Comparison of ENCODE assay signal across 8 cellular contexts in the genomic region with DNA sequence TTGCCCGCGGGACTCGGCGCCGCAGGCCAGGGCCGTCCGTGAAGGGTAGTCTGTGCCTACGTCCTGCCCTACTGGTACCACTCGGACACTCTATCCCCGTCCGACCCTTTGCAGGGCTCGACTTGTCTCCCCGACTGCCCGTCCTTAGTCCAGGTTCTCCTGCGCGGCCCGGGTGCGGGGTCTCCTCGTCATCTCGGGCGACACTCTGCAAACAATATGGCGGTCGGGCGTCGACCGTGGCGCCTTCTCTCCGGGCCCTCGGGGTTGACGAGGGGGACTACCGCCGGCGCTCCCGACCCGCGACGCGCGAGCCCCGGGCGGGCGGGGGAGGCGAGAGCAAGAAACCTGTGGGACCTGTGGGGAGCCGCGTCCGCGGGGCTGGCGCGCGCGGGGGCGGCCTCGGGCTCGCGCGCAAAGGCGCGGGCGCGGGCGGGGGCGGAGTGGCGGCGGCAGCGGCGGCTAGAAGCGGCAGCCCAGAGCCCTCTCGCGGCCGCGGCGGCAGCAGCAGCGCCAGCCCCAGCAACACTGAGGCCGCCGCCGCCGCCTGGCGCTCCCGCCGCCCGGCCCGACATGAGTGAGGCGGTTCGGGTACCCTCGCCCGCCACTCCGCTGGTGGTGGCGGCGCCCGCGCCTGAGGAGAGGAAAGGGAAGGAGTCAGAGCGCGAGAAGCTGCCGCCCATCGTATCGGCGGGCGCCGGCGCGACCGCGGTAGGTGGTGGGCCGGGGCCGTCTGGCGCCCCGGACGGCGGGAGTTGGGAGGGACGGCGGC. TPM values are rescaled to one million over a fixed set of nuclear protein-coding genes. Genes with fewer than 3 reads are reported as not detected.
DNase-seq lines count a peak whose midpoint lies in the region; ATAC-seq, FAIRE-seq and TF ChIP-seq lines count a peak whose summit lies in the region.

A gene with protein sequence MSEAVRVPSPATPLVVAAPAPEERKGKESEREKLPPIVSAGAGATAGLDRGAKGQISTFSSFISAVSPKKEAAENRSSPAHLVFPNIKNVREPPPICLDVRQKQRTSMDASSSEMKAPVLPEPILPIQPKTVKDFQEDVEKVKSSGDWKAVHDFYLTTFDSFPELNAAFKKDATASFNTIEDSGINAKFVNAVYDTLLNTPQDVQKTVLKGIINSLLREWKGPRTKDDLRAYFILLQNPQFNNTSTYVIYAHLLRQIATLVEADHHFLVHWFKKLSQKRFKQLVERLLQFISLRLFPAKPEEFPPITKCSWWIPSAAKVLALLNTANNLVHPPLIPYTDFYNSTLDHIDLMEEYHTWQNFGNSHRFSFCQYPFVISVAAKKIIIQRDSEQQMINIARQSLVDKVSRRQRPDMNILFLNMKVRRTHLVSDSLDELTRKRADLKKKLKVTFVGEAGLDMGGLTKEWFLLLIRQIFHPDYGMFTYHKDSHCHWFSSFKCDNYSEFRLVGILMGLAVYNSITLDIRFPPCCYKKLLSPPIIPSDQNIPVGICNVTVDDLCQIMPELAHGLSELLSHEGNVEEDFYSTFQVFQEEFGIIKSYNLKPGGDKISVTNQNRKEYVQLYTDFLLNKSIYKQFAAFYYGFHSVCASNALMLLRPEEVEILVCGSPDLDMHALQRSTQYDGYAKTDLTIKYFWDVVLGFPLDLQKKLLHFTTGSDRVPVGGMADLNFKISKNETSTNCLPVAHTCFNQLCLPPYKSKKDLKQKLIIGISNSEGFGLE (plus strand): TSS at position 476 of the 769 bp plus-strand sequence. CDS start 95 bp downstream, at position 571.

- CTCF ChIA-PET in BJ (lab: Yijun Ruan, JAX) = interaction anchor here (0.7 to 2.1 kb wide), 4 partner anchors 111 to 224 kb away, joined by 3 to 6 read pairs (median 4); no protein-coding TSS in a partner anchor
- CTCF ChIA-PET in H1 (lab: Charles Lee; ENCODE audit: partially characterized antibody) = interaction anchor here (0.8 to 1.3 kb wide), 2 partner anchors 20 to 114 kb away, joined by 3 read pairs; no protein-coding TSS in a partner anchor

- peak; percentile 93 for ATAC-seq in GM18907 (IDR thresholded peaks at IDR 0.05; ENCODE audit: unreplicated experiment)
- ATAC-seq in HG03135 (IDR thresholded peaks at IDR 0.05; ENCODE audit: unreplicated experiment) = peak; percentile 90

- peaks cover 0 to 40% of the 10 kb centered on the region in 2 experiments; a peak in 2 of 4 replicates for H3K79me2 ChIP-seq in H1 (ENCODE audit: control insufficient read depth in 1 of 2, insufficient read depth in 2 of 2, low read length in 2 of 2)

- no peaks in the 10 kb centered on the region for H3K36me3 ChIP-seq in BJ (ENCODE audit: control insufficient read depth, insufficient read depth, low read length)
- H3K36me3 ChIP-seq in H1 (ENCODE audit: control insufficient read depth in 2 of 4, insufficient read depth in 4 of 4, low read length in 3 of 4) = no peaks in the 10 kb centered on the region

- peak within 1 kb of the TSS; percentile 99 for H4K8ac ChIP-seq in H1 (ENCODE audit: extremely low read depth, insufficient read depth, low read length)

- peak within 1 kb of the TSS; percentile 83 for H3K4me3 Mint-ChIP-seq in mesothelial cell of epicardium

- H3K27me3 ChIP-seq in BJ (ENCODE audit: control insufficient read depth, insufficient read depth, low read length) (peaks cover 1% of the 10 kb centered on the region), H1 (replicated peaks in 1 of 4; ENCODE audit: control insufficient read depth in 3 of 4, extremely low read depth in 1 of 4, insufficient read depth in 3 of 4, low read length in 3 of 4) (no peaks in the 10 kb centered on the region; a peak in 1 of 7 replicates)

- H4K91ac ChIP-seq in H1 (replicated peaks; ENCODE audit: insufficient read length, low read length) = peak within 1 kb of the TSS; percentile 75

- H3K4me1 ChIP-seq in H1 (replicated peaks in 1 of 4; ENCODE audit: control insufficient read depth in 3 of 4, insufficient read depth in 4 of 4, low read length in 3 of 4) = peaks cover 0 to 4% (median 2%) of the 10 kb centered on the region in 4 experiments; a peak in 3 of 7 replicates

- H3K4me3 ChIP-seq in BJ (ENCODE audit: low read depth, low read length) (peak within 1 kb of the TSS; percentile 68), H1 (ENCODE audit: extremely low read depth in 1 of 4, insufficient read depth in 2 of 4, low read depth in 3 of 4, low read length in 4 of 4) (peak within 1 kb of the TSS; percentile 63 to 98 (median 88))

- POLR2A ChIA-PET in BJ (lab: Charles Lee) = no interaction called here
- POLR2A ChIA-PET in H1 (lab: Charles Lee; ENCODE audit: partially characterized antibody) = interaction anchor here (0.7 to 1.5 kb wide), 8 partner anchors 8 to 111 kb away, joined by 3 to 6 read pairs (median 4); no protein-coding TSS in a partner anchor

- no peak within 1 kb of the TSS for H3K23ac ChIP-seq in H1 (ENCODE audit: insufficient read length)

- TF ChIP-seq CTCF in BJ (IDR thresholded peaks at IDR 0.05; ENCODE audit: insufficient read depth, low read depth, low read length) (no peak), H1 (IDR thresholded peaks at IDR 0.05; ENCODE audit: control extremely low read depth in 1 of 3, insufficient read depth in 1 of 3, low read depth in 1 of 3, low read length in 3 of 3) (peak; percentile 25 to 43 (median 27)), mesothelial cell of epicardium (IDR thresholded peaks at IDR 0.05; ENCODE audit: unreplicated experiment) (no peak)

- H3K56ac ChIP-seq in H1 (replicated peaks; ENCODE audit: insufficient read length, low read depth, low read length) = peak within 1 kb of the TSS; percentile 92

- H3K4me1 Mint-ChIP-seq in mesothelial cell of epicardium = peaks cover 27% of the 10 kb centered on the region

- TF ChIP-seq RAD21 in H1 (IDR thresholded peaks at IDR 0.05 in 1 of 2, conservative IDR thresholded peaks at IDR 0.05 in 1 of 2; ENCODE audit: low read depth in 2 of 2, low read length in 2 of 2) = peak in 1 of 2 experiments; percentile 25; a peak in 2 of 4 replicates

- H3K9me3 ChIP-seq in H1 (ENCODE audit: insufficient read depth in 2 of 2, low read depth in 1 of 2, low read length in 1 of 2) = no peaks in the 10 kb centered on the region

- WGBS in H1 (ENCODE audit: extremely low coverage in 1 of 2, insufficient coverage in 1 of 2, insufficient read length in 1 of 2, insufficient replicate concordance in 2 of 2, low coverage in 1 of 2, low lambda C conversion rate in 2 of 2, missing lambda C conversion rate in 1 of 2), 2 experiments = 3% methylated on average over 25 of the region's 111 CpGs; no CpG with 5 or more reads in 1 of the 2 experiments

- no peak within 1 kb of the TSS for H2BK20ac ChIP-seq in H1 (ENCODE audit: low read length)

- no peak for FAIRE-seq in H1 (lab: Jason Lieb, UNC)

- H2BK15ac ChIP-seq in H1 (ENCODE audit: low read length) = no peak within 1 kb of the TSS

- no peaks in the 10 kb centered on the region for H3K79me1 ChIP-seq in H1 (ENCODE audit: low read depth, low read length)

- peak; percentile 62 to 96 for TF ChIP-seq POLR2A in H1 (IDR thresholded peaks at IDR 0.05; ENCODE audit: control extremely low read depth in 1 of 2, low read depth in 2 of 2, low read length in 2 of 2)

- TF ChIP-seq EP300 in H1 (IDR thresholded peaks at IDR 0.05; ENCODE audit: borderline replicate concordance in 1 of 2, low read depth in 2 of 2, low read length in 2 of 2) = no peak

- DNase-seq in BJ (ENCODE audit: low read depth) (no peak), NCI-H526 (lab: John Stamatoyannopoulos, UW) (peak; percentile 59 to 91), H1 (ENCODE audit: low read depth in 1 of 2, low spot score in 2 of 2) (peak in 1 of 2 experiments; percentile 88), mesothelial cell of epicardium (ENCODE audit: low spot score in 2 of 2, unreplicated experiment in 2 of 2) (peak; percentile 75 to 85)
- peak; percentile 66 to 69 for DNase-seq in activated CD8-positive, alpha-beta memory T cell treated with anti-CD3 and anti-CD28 coated beads for 4 hours (ENCODE audit: low read depth in 2 of 2)
- DNase-seq in stimulated activated CD8-positive, alpha-beta memory T cell treated with anti-CD3 and anti-CD28 coated beads, Interleukin-15, amount 100 ng/mL, for 4 hours (ENCODE audit: low read depth in 2 of 2) = peak; percentile 67 to 77

- H3K27me3 Mint-ChIP-seq in mesothelial cell of epicardium (ENCODE audit: low read depth) = no peaks in the 10 kb centered on the region

- no peak within 1 kb of the TSS for H2AK5ac ChIP-seq in H1 (ENCODE audit: low read depth, low read length)

- peak within 1 kb of the TSS; percentile 99 for H3K27ac ChIP-seq in H1 (ENCODE audit: low read depth, low read length)

- peak within 1 kb of the TSS; percentile 95 for H3K27ac Mint-ChIP-seq in mesothelial cell of epicardium

- H3K4me2 ChIP-seq in H1 (ENCODE audit: insufficient read depth in 1 of 2, low read depth in 2 of 2, low read length in 2 of 2) = peak within 1 kb of the TSS; percentile 84 to 90

- peak within 1 kb of the TSS; percentile 27 for H3K14ac ChIP-seq in H1 (ENCODE audit: insufficient read length)

- no peaks in the 10 kb centered on the region for H3K36me3 Mint-ChIP-seq in mesothelial cell of epicardium

- H2BK12ac ChIP-seq in H1 (ENCODE audit: low read depth, low read length) = peak within 1 kb of the TSS; percentile 88

- H2BK120ac ChIP-seq in H1 (replicated peaks; ENCODE audit: low read depth, low read length) = peak within 1 kb of the TSS; percentile 47

- H4K5ac ChIP-seq in H1 (ENCODE audit: insufficient read length, low read depth, low read length) = peak within 1 kb of the TSS; percentile 70

- peaks cover 13% of the 10 kb centered on the region; the same call in 1 of the 2 replicates for H3K23me2 ChIP-seq in H1 (ENCODE audit: low read depth, low read length)

- H2AFZ ChIP-seq in H1 (ENCODE audit: low read length) = peak within 1 kb of the TSS; percentile 86; the same call in 1 of the 2 replicates

- H3K4ac ChIP-seq in H1 (replicated peaks; ENCODE audit: insufficient read length, low read depth, low read length) = peak within 1 kb of the TSS; percentile 90

- H4K20me1 ChIP-seq in H1 (replicated peaks in 1 of 2; ENCODE audit: control insufficient read depth in 1 of 2, insufficient read depth in 2 of 2, low read length in 2 of 2) = peaks cover 0 to 2% of the 10 kb centered on the region in 2 experiments

- H2BK5ac ChIP-seq in H1 (ENCODE audit: low read depth, low read length) = peak within 1 kb of the TSS; percentile 97

- peak within 1 kb of the TSS; percentile 95 for H3K18ac ChIP-seq in H1 (ENCODE audit: extremely low read depth, low read length)

- H3K9ac ChIP-seq in H1 (replicated peaks in 1 of 4; ENCODE audit: extremely low read depth in 1 of 4, low read depth in 3 of 4, low read length in 3 of 4) = peak within 1 kb of the TSS; percentile 88 to 98 (median 95)

- no peaks in the 10 kb centered on the region for H3K9me3 Mint-ChIP-seq in mesothelial cell of epicardium

RNA-seq across cellular contexts. Expression of the gene that starts here (rescaled TPM):
- polyA plus RNA-seq in BJ (2011; rRNA removed) (3.6 and 7.6 TPM in 2 replicates), H1 (2011; rRNA removed) (4.6 and 5.7 TPM in 2 replicates)
- 8.2 and 8.6 TPM in 2 replicates for polyA minus RNA-seq in BJ (2011; rRNA and poly(A)+ RNA removed)
- 11.6 and 11.9 TPM in 2 replicates for total RNA-seq in H1 (2021; fragmentation: NEBNext Ultra II Directional; extraction: Animal tissue kit (Norgen Biotek cat#: 25700))
- polyA plus RNA-seq in H1 (2011; cell fraction: cytosol; rRNA removed) = 8.6 TPM
- polyA plus RNA-seq in H1 (2011; cell fraction: nucleus; rRNA removed) = 4.9 TPM
- polyA plus RNA-seq in H1 (2012, experiment 1 of 2) = 2.3 to 12.1 TPM (median 5.7 TPM) in 4 replicates
- polyA plus RNA-seq in H1 (2012, experiment 2 of 2) = 0.42 TPM
- 5.4 TPM for polyA plus RNA-seq in H1 (2013, experiment 1 of 2)
- polyA plus RNA-seq in H1 (2013, experiment 2 of 2) = 4.3 TPM
- 9.9 and 16.5 TPM in 2 replicates for polyA minus RNA-seq in H1 (2011; rRNA and poly(A)+ RNA removed)
- 8.8 TPM for polyA minus RNA-seq in H1 (2011; cell fraction: cytosol; rRNA and poly(A)+ RNA removed)
- polyA minus RNA-seq in H1 (2011; cell fraction: nucleus; rRNA and poly(A)+ RNA removed) = 20.5 TPM
- 19.4 to 25.8 TPM (median 22.5 TPM) in 3 replicates for total RNA-seq in mesothelial cell of epicardium

Comparison
In these comparisons a context has a peak if more than half of its experiments do, and no peak if none do; other contexts are left out.
1. CTCF ChIP-seq: peak in H1 (3 of 3); none in BJ (single experiment) and mesothelial cell of epicardium (single experiment).